21 cellular contexts compared by ENCODE assay signal in the genomic region with DNA sequence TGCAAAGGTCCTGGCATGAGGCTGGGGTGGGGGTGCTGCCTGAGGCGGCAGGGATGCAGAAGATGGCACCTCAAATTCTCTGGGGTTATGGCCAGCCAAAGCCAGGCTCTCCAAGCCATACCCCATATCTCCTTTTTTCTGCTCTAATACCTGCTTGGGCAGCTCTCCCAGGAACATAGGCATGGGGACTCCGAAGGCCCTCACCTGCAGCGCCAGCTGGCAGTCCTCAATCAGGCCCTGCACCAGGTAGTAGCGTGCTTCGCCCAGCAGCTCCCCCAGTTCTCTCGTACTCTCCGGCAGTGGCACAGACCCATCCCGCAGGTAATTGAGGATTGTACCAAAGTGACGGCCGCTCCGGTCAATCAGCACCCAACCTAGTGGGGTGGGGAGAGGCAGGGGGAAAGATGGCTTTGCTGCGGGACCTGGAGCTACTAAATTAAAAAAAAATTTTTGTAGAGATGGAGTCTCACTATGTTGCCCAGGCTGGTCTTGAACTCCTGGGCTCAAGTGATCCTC. TPM values are rescaled to one million over a fixed set of nuclear protein-coding genes. Genes with fewer than 3 reads are reported as not detected.
"Had no signal": no experiment of that assay in that cellular context is flagged by ENCODE, and none has a peak within 500 bp of the region (broad histone marks: within the 10 kb centered on the region; RNA-seq: fewer than 3 reads in every experiment).

No MANE protein-coding gene starts in this region.

- FAIRE-seq: bronchial epithelial cell, endometrium, islet of Langerhans had no signal

- ATAC-seq: activated naive CD4-positive, alpha-beta T cell treated with anti-CD3 and anti-CD28 coated beads, Interleukin-2, amount 50 U/mL, for 72 hours; heart left ventricle; left ventricle myocardium superior; sciatic nerve; stimulated activated naive B cell treated with anti-CD40 and anti-IgM and Interleukin-4, amounts not matched to agents 10 μg/mL and 1 μg/mL and 100 μg/mL, for 72 hours; T-helper 17 cell had no signal

- H3K27ac ChIP-seq: heart left ventricle, thyroid gland had no signal

- H3K4me3 ChIP-seq: heart left ventricle, smooth muscle cell, thyroid gland had no signal

- H3K27me3 Mint-ChIP-seq: activated CD4-positive, alpha-beta memory T cell treated with anti-CD3 and anti-CD28 coated beads for 36 hours; stimulated activated naive B cell treated with anti-CD40 and anti-IgM and Interleukin-4, amounts not matched to agents 10 μg/mL and 1 μg/mL and 100 μg/mL, for 72 hours; T-helper 17 cell had no signal

- H3K9me3 ChIP-seq: heart left ventricle, thyroid gland had no signal

- H3K4me3 Mint-ChIP-seq: activated CD4-positive, alpha-beta memory T cell treated with anti-CD3 and anti-CD28 coated beads for 36 hours; stimulated activated naive B cell treated with anti-CD40 and anti-IgM and Interleukin-4, amounts not matched to agents 10 μg/mL and 1 μg/mL and 100 μg/mL, for 72 hours; T-helper 17 cell had no signal

- H3K27me3 ChIP-seq: heart left ventricle, thyroid gland had no signal

- H3K27ac Mint-ChIP-seq: activated CD4-positive, alpha-beta memory T cell treated with anti-CD3 and anti-CD28 coated beads for 36 hours; activated T-helper 1 cell treated with anti-CD3 and anti-CD28 coated beads, Interleukin-12 subunit alpha, Interleukin-12 subunit beta, Interleukin-2, Interleukin-4 antibody, amounts not matched to agents 30 ng/mL and 10 ng/mL and 1 ng/mL, durations not matched to agents 14 hours and 24 hours and 36 hours; stimulated activated naive B cell treated with anti-CD40 and anti-IgM and Interleukin-4, amounts not matched to agents 10 μg/mL and 1 μg/mL and 100 μg/mL, for 72 hours had no signal

- DNase-seq: activated CD4-positive, alpha-beta memory T cell treated with anti-CD3 and anti-CD28 coated beads for 36 hours; activated CD4-positive, alpha-beta T cell treated with anti-CD3 and anti-CD28 coated beads for 48 hours; amniotic stem cell; cerebellar nuclear complex; effector CD4-positive, alpha-beta T cell; heart left ventricle; left ventricle myocardium superior; mammary epithelial cell; midbrain; stimulated activated CD4-positive, alpha-beta T cell treated with anti-CD3 and anti-CD28 coated beads, Interleukin-15, amount 100 ng/mL, for 24 hours; stimulated activated naive B cell treated with anti-CD40 and anti-IgM and Interleukin-4, amounts not matched to agents 10 μg/mL and 1 μg/mL and 100 μg/mL, for 72 hours; SW 1271; T-helper 17 cell; thyroid gland had no signal

- H3K9me3 Mint-ChIP-seq: activated CD4-positive, alpha-beta memory T cell treated with anti-CD3 and anti-CD28 coated beads for 36 hours; activated naive CD4-positive, alpha-beta T cell treated with anti-CD3 and anti-CD28 coated beads, Interleukin-2, amount 50 U/mL, for 72 hours; activated T-helper 1 cell treated with anti-CD3 and anti-CD28 coated beads, Interleukin-12 subunit alpha, Interleukin-12 subunit beta, Interleukin-2, Interleukin-4 antibody, amounts not matched to agents 30 ng/mL and 10 ng/mL and 1 ng/mL, durations not matched to agents 14 hours and 24 hours and 36 hours; stimulated activated naive B cell treated with anti-CD40 and anti-IgM and Interleukin-4, amounts not matched to agents 10 μg/mL and 1 μg/mL and 100 μg/mL, for 72 hours had no signal

RNA-seq across cellular contexts. Expression of a gene that starts 22.8 kb away (rescaled TPM):
- total RNA-seq: T-helper 17 cell, thyroid gland had no signal

RNA-seq across cellular contexts. Expression of a gene that starts 23.7 kb away (rescaled TPM):
- total RNA-seq: T-helper 17 cell had no signal
